Comparison of ENCODE assay signal across 9 cellular contexts in genomic region chr20:23061713-23062561, GRCh38. TPM values are rescaled to one million over a fixed set of nuclear protein-coding genes. Genes with fewer than 3 reads are reported as not detected.
DNase-seq lines count a peak whose midpoint lies in the region; ATAC-seq lines count a peak whose summit lies in the region.
"Had no signal": no experiment of that assay in that cellular context is flagged by ENCODE, and none has a peak within 500 bp of the region (broad histone marks: within the 10 kb centered on the region; RNA-seq: fewer than 3 reads in every experiment).

No MANE protein-coding gene starts in this region.

- no peak for ATAC-seq in GM18511 (IDR thresholded peaks at IDR 0.05; ENCODE audit: unreplicated experiment)
- ATAC-seq in GM18909 (IDR thresholded peaks at IDR 0.05; ENCODE audit: poor library complexity, unreplicated experiment), result no peak

- H3K4me1 ChIP-seq in SJSA1 (replicated peaks) (peaks cover 56% of the 10 kb centered on the region), skeletal muscle tissue (ENCODE audit: control insufficient read depth in 3 of 3, insufficient read depth in 3 of 3, low read length in 3 of 3) (peaks cover 21 to 38% (median 27%) of the 10 kb centered on the region in 3 donors)

- H3K9me3 ChIP-seq in SJSA1 (replicated peaks), result no peaks in the 10 kb centered on the region
- H3K9me3 ChIP-seq in skeletal muscle tissue (ENCODE audit: control insufficient read depth in 3 of 3, low read length in 3 of 3), result no peaks in the 10 kb centered on the region

- H3K4me3 ChIP-seq in SJSA1, result no peak overlapping the region
- H3K4me3 ChIP-seq in skeletal muscle tissue (ENCODE audit: low read length in 3 of 3), result peak overlapping the region in 2 of 3 donors; percentile 33 to 39

- peak overlapping the region in 2 of 3 donors; percentile 19 to 25 for H3K9ac ChIP-seq in skeletal muscle tissue (ENCODE audit: low read depth in 1 of 3, low read length in 3 of 3)

- DNase-seq in HS-27A (ENCODE audit: low read depth), result peak; percentile 74
- DNase-seq in SJSA1 (ENCODE audit: low read depth in 1 of 2, low spot score in 2 of 2), result peak; percentile 76 to 81
- peak; percentile 74 for DNase-seq in foreskin melanocyte
- no peak for DNase-seq in activated CD4-positive, CD25-positive, alpha-beta regulatory T cell (lab: John Stamatoyannopoulos, UW)
- no peak for DNase-seq in GM19240 (ENCODE audit: insufficient read length, low spot score)

- H3K27me3 ChIP-seq in SJSA1 (replicated peaks), result no peaks in the 10 kb centered on the region
- H3K27me3 ChIP-seq in skeletal muscle tissue (ENCODE audit: control insufficient read depth in 3 of 3, insufficient read depth in 3 of 3, low read length in 3 of 3), result no peaks in the 10 kb centered on the region

- H3K27ac ChIP-seq in SJSA1 (peak overlapping the region; percentile 63), skeletal muscle tissue (ENCODE audit: low read depth, low read length) (peak overlapping the region; percentile 70)

- no peaks in the 10 kb centered on the region for H3K36me3 ChIP-seq in SJSA1
- H3K36me3 ChIP-seq in skeletal muscle tissue (ENCODE audit: control insufficient read depth in 3 of 3, insufficient read depth in 3 of 3, low read length in 3 of 3), result no peaks in the 10 kb centered on the region

RNA-seq across cellular contexts. Expression of gene THBD, which starts 12.5 kb away (rescaled TPM):
- 4.2 and 4.7 TPM in 2 replicates for total RNA-seq in SJSA1 (2014; rRNA removed; shearing (Covaris generic))
- total RNA-seq in skeletal muscle tissue, result 6.8 TPM
- total RNA-seq: T-helper 2 cell treated with Interferon-gamma antibody and Interleukin-4, amounts not matched to agents 100 ng/mL and 5 ng/mL, for 36 hours had no signal

RNA-seq across cellular contexts. Expression of gene CD93, which starts 24.2 kb away (rescaled TPM):
- not detected in 2 replicates for total RNA-seq in SJSA1 (2014; rRNA removed; shearing (Covaris generic))
- total RNA-seq in skeletal muscle tissue, result 76.7 TPM

RNA-seq across cellular contexts. Expression of gene SSTR4, which starts 26.8 kb away (rescaled TPM):
- not detected in 2 replicates for total RNA-seq in SJSA1 (2014; rRNA removed; shearing (Covaris generic))
- total RNA-seq in skeletal muscle tissue, result not detected
- total RNA-seq: T-helper 2 cell treated with Interferon-gamma antibody and Interleukin-4, amounts not matched to agents 100 ng/mL and 5 ng/mL, for 36 hours had no signal

Comparison
In these comparisons a context has a peak if more than half of its experiments do, and no peak if none do; other contexts are left out.
1. DNase-seq: peak in HS-27A (single experiment), SJSA1 (2 of 2) and foreskin melanocyte (single experiment); none in activated CD4-positive, CD25-positive, alpha-beta regulatory T cell (0 of 4) and GM19240 (single experiment).
2. RNA of gene CD93, which starts 24.2 kb away (total RNA-seq): 76.7 TPM in skeletal muscle tissue (single experiment); not detected in SJSA1; every median in the first group is over 10 times any median in the second.